Comparison of ENCODE assay signal across 25 cellular contexts in the genomic region with DNA sequence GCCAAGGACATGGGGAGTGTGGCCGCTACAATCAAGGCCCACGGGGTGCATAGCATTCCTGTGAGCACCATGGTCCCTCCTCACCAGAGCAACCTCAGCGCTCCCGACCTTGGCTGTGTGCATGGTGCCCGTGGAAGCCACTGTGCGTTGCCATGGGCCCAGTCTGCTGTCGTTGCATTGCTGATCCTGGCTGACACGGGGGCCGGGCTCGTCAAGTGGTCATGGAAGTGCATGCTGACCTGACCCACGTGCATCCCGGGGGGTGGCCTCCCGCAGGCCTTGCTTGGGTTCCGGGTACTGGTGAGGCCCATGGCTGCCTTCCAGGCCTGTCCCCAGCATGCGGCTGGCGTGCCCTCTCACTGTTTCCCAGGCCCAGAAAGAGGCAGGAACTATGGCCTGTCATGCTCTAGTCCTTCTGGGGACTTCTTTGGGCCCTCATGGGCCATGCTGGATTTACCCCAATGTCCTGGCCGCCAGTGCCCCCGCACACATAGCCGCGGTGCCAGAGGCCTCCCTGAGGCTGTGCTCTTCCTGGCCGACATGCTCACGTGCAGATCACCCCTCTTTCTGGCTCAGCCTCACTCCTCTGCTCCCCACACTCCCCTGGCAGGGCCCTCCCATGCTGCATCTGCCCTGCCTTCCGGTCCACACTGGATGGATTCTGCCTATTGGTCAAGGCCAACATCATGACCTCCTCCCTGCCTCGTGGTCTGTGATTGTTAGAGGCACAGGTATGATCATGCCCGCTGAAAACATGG.
DNase-seq lines count a peak whose midpoint lies in the region; ATAC-seq, FAIRE-seq and TF ChIP-seq lines count a peak whose summit lies in the region.
"Had no signal": no experiment of that assay in that cellular context is flagged by ENCODE, and none has a peak within 500 bp of the region (broad histone marks: within the 10 kb centered on the region; RNA-seq: fewer than 3 reads in every experiment).

No MANE protein-coding gene starts in this region.

- H2BK15ac ChIP-seq in neuronal stem cell (ENCODE audit: low read length) = no peak overlapping the region

- H3K9me3 ChIP-seq in heart left ventricle = peaks cover 0 to 20% (median 10%) of the 10 kb centered on the region in 12 donors
- H3K9me3 ChIP-seq in kidney (ENCODE audit: control insufficient read depth in 1 of 2, low read length in 2 of 2) = peaks cover 3 to 5% of the 10 kb centered on the region in 2 donors
- H3K9me3 ChIP-seq in neuronal stem cell (replicated peaks in 1 of 2; ENCODE audit: control insufficient read depth in 2 of 2, insufficient read depth in 1 of 2, low read depth in 1 of 2, low read length in 2 of 2) = peaks cover 4 to 10% of the 10 kb centered on the region in 2 donors

- intact Hi-C loops in heart left ventricle (cut with DNase I) = loop anchor here in 7 of 10 donors (5.0 to 10.0 kb wide), 5 partner anchors 735 to 1165 kb away; no protein-coding TSS in a partner anchor
- intact Hi-C loops in cardiac septum (cut with DNase I) = no loop called here
- intact Hi-C loops in kidney (cut with DNase I) = no loop called here

- TF ChIP-seq CTCF in heart left ventricle (IDR thresholded peaks at IDR 0.05) (no peak), kidney (IDR thresholded peaks at IDR 0.05; ENCODE audit: borderline replicate concordance, extremely low read depth, insufficient read depth) (no peak)

- no peak for ATAC-seq in heart left ventricle
- ATAC-seq: A549, GM23338, HCT116 had no signal

- H4K91ac ChIP-seq in neuronal stem cell (ENCODE audit: low read depth, low read length, poor library complexity) = peak overlapping the region; percentile 6

- H3K4me2 ChIP-seq in neuronal stem cell (ENCODE audit: insufficient read depth, low read length, poor library complexity, severe bottlenecking) = no peak overlapping the region
- H3K4me2 ChIP-seq: A549; BLaER1 treated with 17β-estradiol and CSF1 and Interleukin-3, amounts not matched to agents 10 nM and 100 nM; GM23338 had no signal

- 89 to 94% (median 93%) methylated on average over 17 to 25 of the region's 25 CpGs for WGBS in heart left ventricle, 4 donors
- no CpG with 5 or more reads among the region's 25 CpGs for WGBS in neuronal stem cell (ENCODE audit: extremely low coverage in 2 of 2, insufficient read length in 2 of 2, insufficient replicate concordance in 1 of 2), 2 donors

- peak overlapping the region; percentile 15 for H3K18ac ChIP-seq in neuronal stem cell (ENCODE audit: low read length)

- H3K14ac ChIP-seq in neuronal stem cell (ENCODE audit: low read length) = no peak overlapping the region

- H3K9ac ChIP-seq in kidney (ENCODE audit: low read length in 2 of 2) (no peak overlapping the region), neuronal stem cell (ENCODE audit: low read depth, low read length, poor library complexity) (no peak overlapping the region)
- H3K9ac ChIP-seq: BLaER1 treated with 17β-estradiol and CSF1 and Interleukin-3, amounts not matched to agents 10 nM and 100 nM had no signal

- peak overlapping the region; percentile 90 for H3K23ac ChIP-seq in neuronal stem cell (ENCODE audit: low read depth, low read length, poor library complexity)

- no peak overlapping the region for H2BK5ac ChIP-seq in neuronal stem cell (ENCODE audit: low read length)

- H2BK12ac ChIP-seq in neuronal stem cell (ENCODE audit: low read length) = no peak overlapping the region

- no peaks in the 10 kb centered on the region for H3K36me3 ChIP-seq in heart left ventricle
- H3K36me3 ChIP-seq in kidney (ENCODE audit: control insufficient read depth in 1 of 2, insufficient read depth in 2 of 2, low read length in 2 of 2) = no peaks in the 10 kb centered on the region
- peaks cover 0 to 2% of the 10 kb centered on the region in 2 donors for H3K36me3 ChIP-seq in neuronal stem cell (replicated peaks in 1 of 2; ENCODE audit: control insufficient read depth in 2 of 2, insufficient read depth in 2 of 2, low read length in 2 of 2)
- H3K36me3 ChIP-seq: BE2C; BLaER1 treated with 17β-estradiol and CSF1 and Interleukin-3, amounts not matched to agents 10 nM and 100 nM had no signal

- H3K4ac ChIP-seq in neuronal stem cell (ENCODE audit: low read length) = no peak overlapping the region

- H3K27ac ChIP-seq in heart left ventricle (no peak overlapping the region), kidney (ENCODE audit: low read depth in 2 of 2, low read length in 2 of 2) (no peak overlapping the region), neuronal stem cell (replicated peaks; ENCODE audit: low read length) (no peak overlapping the region)
- H3K27ac ChIP-seq: A549; BLaER1 treated with 17β-estradiol and CSF1 and Interleukin-3, amounts not matched to agents 10 nM and 100 nM had no signal

- no peak overlapping the region for H2BK120ac ChIP-seq in neuronal stem cell (ENCODE audit: low read depth, low read length)

- peak overlapping the region; percentile 87 for H4K8ac ChIP-seq in neuronal stem cell (ENCODE audit: low read depth, low read length)

- H3K27me3 ChIP-seq in heart left ventricle (peaks cover 0 to 26% (median 15%) of the 10 kb centered on the region in 9 donors), neuronal stem cell (ENCODE audit: control insufficient read depth in 3 of 3, insufficient read depth in 3 of 3, low read depth in 1 of 3, low read length in 3 of 3) (peaks cover 0 to 16% (median 0%) of the 10 kb centered on the region in 3 experiments)
- H3K27me3 ChIP-seq: BE2C had no signal

- H3K4me3 ChIP-seq in heart left ventricle (no peak overlapping the region), kidney (ENCODE audit: low read length in 2 of 2) (no peak overlapping the region), neuronal stem cell (ENCODE audit: low read length in 2 of 2) (peak overlapping the region in 1 of 2 donors; percentile 58)
- H3K4me3 ChIP-seq: A549; BLaER1 treated with 17β-estradiol and CSF1 and Interleukin-3, amounts not matched to agents 10 nM and 100 nM; GM23338 had no signal

- no peak overlapping the region for H2AK5ac ChIP-seq in neuronal stem cell (ENCODE audit: low read depth, low read length)

- no peak overlapping the region for H2AFZ ChIP-seq in neuronal stem cell (ENCODE audit: low read length)
- H2AFZ ChIP-seq: GM23338 had no signal

- FAIRE-seq in kidney (lab: Jason Lieb, UNC) = no peak
- FAIRE-seq: A549, D721Med, GM12891, GM18507 had no signal

- DNase-seq in heart left ventricle (peak in 3 of 5 donors; percentile 13 to 51 (median 26)), cardiac septum (ENCODE audit: low spot score) (no peak), kidney (peak; percentile 66), neuronal stem cell (ENCODE audit: low spot score) (no peak), kidney glomerular epithelial cell (lab: John Stamatoyannopoulos, UW) (no peak), SKM-1 (lab: John Stamatoyannopoulos, UW; ENCODE audit: unreplicated experiment) (no peak)
- no peak for DNase-seq in stimulated activated CD4-positive, alpha-beta T cell treated with anti-CD3 and anti-CD28 coated beads, Interleukin-2, amount 100 ng/mL, for 48 hours
- DNase-seq: 8988T; ACHN; AML-193; BE2C; CD4-positive, alpha-beta T cell; CD8-positive, alpha-beta memory T cell; DMS 273 treated with DMSO at 0.1 percent for 48 hours; DMS79; EL; GDM1; H9 had no signal

- no peaks in the 10 kb centered on the region for H3K79me1 ChIP-seq in neuronal stem cell (ENCODE audit: low read depth, low read length)

- H3K4me1 ChIP-seq in heart left ventricle = no peaks in the 10 kb centered on the region
- H3K4me1 ChIP-seq in kidney (ENCODE audit: control insufficient read depth in 1 of 2, insufficient read depth in 1 of 2, low read depth in 1 of 2, low read length in 2 of 2) = no peaks in the 10 kb centered on the region
- peaks cover 0 to 2% of the 10 kb centered on the region in 2 donors for H3K4me1 ChIP-seq in neuronal stem cell (ENCODE audit: control insufficient read depth in 2 of 2, insufficient read depth in 1 of 2, low read depth in 1 of 2, low read length in 2 of 2)
- H3K4me1 ChIP-seq: A549, BE2C had no signal

- no peak for TF ChIP-seq POLR2A in heart left ventricle (IDR thresholded peaks at IDR 0.05)

Comparison
In these comparisons a context has a peak if more than half of its experiments do, and no peak if none do; other contexts are left out.
1. DNase-seq: peak in heart left ventricle (3 of 5) and kidney (single experiment); none in cardiac septum (single experiment), neuronal stem cell (single experiment), kidney glomerular epithelial cell (single experiment), stimulated activated CD4-positive, alpha-beta T cell treated with anti-CD3 and anti-CD28 coated beads, Interleukin-2, amount 100 ng/mL, for 48 hours (0 of 2) and SKM-1 (single experiment).
2. intact Hi-C loops: an anchor here in heart left ventricle (5.0 to 10.0 kb wide); none called in cardiac septum and kidney.